ENCODE assay signal across 14 cellular contexts in the genomic region with DNA sequence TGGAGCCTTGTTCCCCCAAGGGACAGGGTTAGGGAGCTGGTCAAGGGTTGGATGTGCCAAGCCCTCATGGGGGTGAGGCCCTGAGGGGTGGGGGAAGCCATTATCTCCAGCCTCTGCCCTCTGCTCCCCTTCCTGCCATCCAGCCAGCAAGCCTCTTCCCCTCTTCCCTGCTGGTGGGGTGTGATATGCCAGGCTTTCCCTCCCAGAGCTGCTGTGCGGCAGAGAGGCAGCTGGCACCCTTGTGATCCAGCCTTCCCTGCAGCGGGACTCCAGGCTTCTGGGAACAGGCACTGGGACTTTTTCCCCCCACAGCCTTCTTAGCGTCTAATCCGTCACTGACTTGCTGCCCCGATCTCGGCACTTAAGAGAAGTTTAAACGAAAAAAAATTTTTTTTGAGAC. TPM values are rescaled to one million over a fixed set of nuclear protein-coding genes. Genes with fewer than 3 reads are reported as not detected.
"Had no signal": no experiment of that assay in that cellular context is flagged by ENCODE, and none has a peak within 500 bp of the region (broad histone marks: within the 10 kb centered on the region; RNA-seq: fewer than 3 reads in every experiment).

No MANE protein-coding gene starts in this region.

- H3K27me3 Mint-ChIP-seq: activated naive CD8-positive, alpha-beta T cell treated with anti-CD3 and anti-CD28 coated beads, Interleukin-2, amount 10 ng/mL, durations not matched to agents 7 days and 5 days had no signal

- H3K4me3 ChIP-seq: gastrocnemius medialis, heart left ventricle, ovary, thyroid gland had no signal

- H3K9me3 ChIP-seq: gastrocnemius medialis, ovary, thyroid gland had no signal

- H3K27ac ChIP-seq: ovary, thyroid gland had no signal

- H3K9me3 Mint-ChIP-seq: activated naive CD8-positive, alpha-beta T cell treated with anti-CD3 and anti-CD28 coated beads, Interleukin-2, amount 10 ng/mL, durations not matched to agents 7 days and 5 days; neural crest cell had no signal

- H3K27ac Mint-ChIP-seq: activated naive CD8-positive, alpha-beta T cell treated with anti-CD3 and anti-CD28 coated beads, Interleukin-2, amount 10 ng/mL, durations not matched to agents 7 days and 5 days had no signal

- H3K4me3 Mint-ChIP-seq: activated naive CD8-positive, alpha-beta T cell treated with anti-CD3 and anti-CD28 coated beads, Interleukin-2, amount 10 ng/mL, durations not matched to agents 7 days and 5 days had no signal

- H3K4me1 ChIP-seq: gastrocnemius medialis had no signal

- H3K27me3 ChIP-seq: gastrocnemius medialis, heart left ventricle, ovary, thyroid gland had no signal

- ATAC-seq: left colon had no signal

- DNase-seq: activated CD4-positive, CD25-positive, alpha-beta regulatory T cell treated with anti-CD3 and anti-CD28 coated beads, Interleukin-2, amount 50 U/mL, for 72 hours; activated naive CD4-positive, alpha-beta T cell; activated naive CD8-positive, alpha-beta T cell treated with anti-CD3 and anti-CD28 coated beads, Interleukin-2, amount 10 ng/mL, durations not matched to agents 7 days and 5 days; activated T-cell treated with anti-CD3 and anti-CD28 coated beads for 4 hours; erythroblast; gastrocnemius medialis; left colon; ovary; stimulated activated CD4-positive, alpha-beta T cell treated with anti-CD3 and anti-CD28 coated beads, Interleukin-1b, Interleukin-23, amount 100 ng/mL, for 48 hours; T1000; thyroid gland had no signal

- H3K36me3 ChIP-seq: ovary had no signal

RNA-seq across cellular contexts. Expression of gene SRPK3, which starts 19.9 kb away (rescaled TPM):
- total RNA-seq: activated CD8-positive, alpha-beta memory T cell treated with anti-CD3 and anti-CD28 coated beads for 36 hours; activated naive CD8-positive, alpha-beta T cell treated with anti-CD3 and anti-CD28 coated beads, Interleukin-2, amount 10 ng/mL, durations not matched to agents 7 days and 5 days had no signal
